10 cellular contexts compared by ENCODE assay signal in genomic region chr12:5392961-5393360, GRCh38. TPM values are rescaled to one million over a fixed set of nuclear protein-coding genes. Genes with fewer than 3 reads are reported as not detected.
"Had no signal": no experiment of that assay in that cellular context is flagged by ENCODE, and none has a peak within 500 bp of the region (broad histone marks: within the 10 kb centered on the region; RNA-seq: fewer than 3 reads in every experiment).

No MANE protein-coding gene starts in this region.

- H3K9me3 Mint-ChIP-seq: HFFc6 had no signal

- DNase-seq: GM23248, GOT3, H7, HFFc6, IMR-90 had no signal

- H3K9me3 ChIP-seq: HAP-1 had no signal

- H3K27ac Mint-ChIP-seq: HFFc6 had no signal

- H3K36me3 ChIP-seq: HAP-1 had no signal

- FAIRE-seq: HTR-8/SVneo, K562 had no signal

- H3K27ac ChIP-seq: GM23248, HL-60 had no signal

- H3K4me3 ChIP-seq: GM23248, HAP-1, K562 had no signal

- H2AFZ ChIP-seq: GM23248 had no signal

- H3K4me1 ChIP-seq: HAP-1 had no signal

- H3K9ac ChIP-seq: GM23248 had no signal

- H3K4me3 Mint-ChIP-seq: HFFc6 had no signal

RNA-seq across cellular contexts. Expression of gene NTF3, which starts 38.9 kb away (rescaled TPM):
- total RNA-seq: HT-29, K562 had no signal
- polyA plus RNA-seq: K562 had no signal
